ENCODE assay signal across 1 cellular context in the genomic region with DNA sequence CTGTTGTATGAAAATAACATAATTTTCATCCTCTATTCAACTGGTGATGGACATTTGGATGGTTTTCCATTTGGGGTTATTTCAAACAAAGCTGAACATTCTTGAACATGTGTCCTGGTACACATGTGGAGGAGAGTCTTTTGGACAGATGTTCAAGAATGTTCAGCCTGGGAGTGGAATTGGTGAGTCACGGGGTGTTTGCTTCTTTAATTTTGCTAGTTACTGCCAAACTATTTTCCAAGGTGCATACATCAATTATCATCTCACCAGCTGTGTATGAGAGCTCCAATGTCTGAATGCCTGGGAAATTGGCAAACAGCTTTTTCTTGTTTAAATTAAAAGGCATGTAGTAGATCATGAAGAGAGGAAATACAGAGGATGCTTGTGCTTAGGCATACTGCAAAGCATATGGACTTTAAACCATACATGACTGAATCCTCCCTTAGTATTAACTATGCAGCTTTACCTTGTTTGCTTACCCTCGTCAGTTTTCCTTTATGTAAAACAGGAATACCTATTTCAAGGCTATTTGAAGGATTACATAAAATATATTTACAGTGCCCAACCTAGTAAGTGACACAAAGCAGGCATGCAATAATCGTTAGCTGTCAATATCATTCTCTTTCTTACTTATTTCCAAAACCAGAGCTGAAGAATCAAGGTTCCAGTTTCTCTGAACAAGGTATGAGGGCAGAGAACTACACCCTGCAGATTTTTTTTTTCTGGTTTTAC.
TF ChIP-seq lines count a peak whose summit lies in the region.

No MANE protein-coding gene starts in this region.

TF ChIP-seq in HepG2, 621 proteins besides CTCF, POLR2A, EP300 and RAD21 (continued from another document):
- TF ChIP-seq, protein P1, sequence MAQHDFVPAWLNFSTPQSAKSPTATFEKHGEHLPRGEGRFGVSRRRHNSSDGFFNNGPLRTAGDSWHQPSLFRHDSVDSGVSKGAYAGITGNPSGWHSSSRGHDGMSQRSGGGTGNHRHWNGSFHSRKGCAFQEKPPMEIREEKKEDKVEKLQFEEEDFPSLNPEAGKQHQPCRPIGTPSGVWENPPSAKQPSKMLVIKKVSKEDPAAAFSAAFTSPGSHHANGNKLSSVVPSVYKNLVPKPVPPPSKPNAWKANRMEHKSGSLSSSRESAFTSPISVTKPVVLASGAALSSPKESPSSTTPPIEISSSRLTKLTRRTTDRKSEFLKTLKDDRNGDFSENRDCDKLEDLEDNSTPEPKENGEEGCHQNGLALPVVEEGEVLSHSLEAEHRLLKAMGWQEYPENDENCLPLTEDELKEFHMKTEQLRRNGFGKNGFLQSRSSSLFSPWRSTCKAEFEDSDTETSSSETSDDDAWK (CRISPR knock-in tag; IDR thresholded peaks at IDR 0.05) = no peak
- TF ChIP-seq, protein P2, sequence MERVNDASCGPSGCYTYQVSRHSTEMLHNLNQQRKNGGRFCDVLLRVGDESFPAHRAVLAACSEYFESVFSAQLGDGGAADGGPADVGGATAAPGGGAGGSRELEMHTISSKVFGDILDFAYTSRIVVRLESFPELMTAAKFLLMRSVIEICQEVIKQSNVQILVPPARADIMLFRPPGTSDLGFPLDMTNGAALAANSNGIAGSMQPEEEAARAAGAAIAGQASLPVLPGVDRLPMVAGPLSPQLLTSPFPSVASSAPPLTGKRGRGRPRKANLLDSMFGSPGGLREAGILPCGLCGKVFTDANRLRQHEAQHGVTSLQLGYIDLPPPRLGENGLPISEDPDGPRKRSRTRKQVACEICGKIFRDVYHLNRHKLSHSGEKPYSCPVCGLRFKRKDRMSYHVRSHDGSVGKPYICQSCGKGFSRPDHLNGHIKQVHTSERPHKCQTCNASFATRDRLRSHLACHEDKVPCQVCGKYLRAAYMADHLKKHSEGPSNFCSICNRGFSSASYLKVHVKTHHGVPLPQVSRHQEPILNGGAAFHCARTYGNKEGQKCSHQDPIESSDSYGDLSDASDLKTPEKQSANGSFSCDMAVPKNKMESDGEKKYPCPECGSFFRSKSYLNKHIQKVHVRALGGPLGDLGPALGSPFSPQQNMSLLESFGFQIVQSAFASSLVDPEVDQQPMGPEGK (CRISPR knock-in tag; IDR thresholded peaks at IDR 0.05) = no peak
- TF ChIP-seq, protein P3, sequence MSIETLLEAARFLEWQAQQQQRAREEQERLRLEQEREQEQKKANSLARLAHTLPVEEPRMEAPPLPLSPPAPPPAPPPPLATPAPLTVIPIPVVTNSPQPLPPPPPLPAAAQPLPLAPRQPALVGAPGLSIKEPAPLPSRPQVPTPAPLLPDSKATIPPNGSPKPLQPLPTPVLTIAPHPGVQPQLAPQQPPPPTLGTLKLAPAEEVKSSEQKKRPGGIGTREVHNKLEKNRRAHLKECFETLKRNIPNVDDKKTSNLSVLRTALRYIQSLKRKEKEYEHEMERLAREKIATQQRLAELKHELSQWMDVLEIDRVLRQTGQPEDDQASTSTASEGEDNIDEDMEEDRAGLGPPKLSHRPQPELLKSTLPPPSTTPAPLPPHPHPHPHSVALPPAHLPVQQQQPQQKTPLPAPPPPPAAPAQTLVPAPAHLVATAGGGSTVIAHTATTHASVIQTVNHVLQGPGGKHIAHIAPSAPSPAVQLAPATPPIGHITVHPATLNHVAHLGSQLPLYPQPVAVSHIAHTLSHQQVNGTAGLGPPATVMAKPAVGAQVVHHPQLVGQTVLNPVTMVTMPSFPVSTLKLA (IDR thresholded peaks at IDR 0.05) = no peak
- TF ChIP-seq POLR2AphosphoS2 (IDR thresholded peaks at IDR 0.05; ENCODE audit: low read depth, low read length) = no peak
- TF ChIP-seq FOXJ3 (CRISPR knock-in tag; IDR thresholded peaks at IDR 0.05; ENCODE audit: borderline replicate concordance) = peak; percentile 53; the same call in 1 of the 2 replicates
- 0 out of 2 replicates have a peak, but pooled peaks have one; percentile 28 for TF ChIP-seq KMT2B (CRISPR knock-in tag; IDR thresholded peaks at IDR 0.05)
- TF ChIP-seq HMG20A (CRISPR knock-in tag; IDR thresholded peaks at IDR 0.05; ENCODE audit: borderline replicate concordance) = peak; percentile 66; the same call in 1 of the 2 replicates
- 0 out of 2 replicates have a peak, but pooled peaks have one; percentile 18 for TF ChIP-seq ZNF317 (CRISPR knock-in tag; IDR thresholded peaks at IDR 0.05)
- TF ChIP-seq CREB1 (IDR thresholded peaks at IDR 0.05) = no peak
- TF ChIP-seq CREB1 (CRISPR knock-in tag; IDR thresholded peaks at IDR 0.05) = 0 out of 2 replicates have a peak, but pooled peaks have one; percentile 31
- peak; percentile 73 for TF ChIP-seq HNF4A (CRISPR knock-in tag; IDR thresholded peaks at IDR 0.05)
- TF ChIP-seq ZNF737 (CRISPR knock-in tag; IDR thresholded peaks at IDR 0.05; ENCODE audit: borderline replicate concordance) = no peak
- no peak for TF ChIP-seq ZNF431 (CRISPR knock-in tag; IDR thresholded peaks at IDR 0.05; ENCODE audit: borderline replicate concordance, low read depth)
- peak; percentile 65 for TF ChIP-seq HDAC2 (CRISPR knock-in tag; IDR thresholded peaks at IDR 0.05)
